ENCODE assay signal across 33 cellular contexts in the genomic region with DNA sequence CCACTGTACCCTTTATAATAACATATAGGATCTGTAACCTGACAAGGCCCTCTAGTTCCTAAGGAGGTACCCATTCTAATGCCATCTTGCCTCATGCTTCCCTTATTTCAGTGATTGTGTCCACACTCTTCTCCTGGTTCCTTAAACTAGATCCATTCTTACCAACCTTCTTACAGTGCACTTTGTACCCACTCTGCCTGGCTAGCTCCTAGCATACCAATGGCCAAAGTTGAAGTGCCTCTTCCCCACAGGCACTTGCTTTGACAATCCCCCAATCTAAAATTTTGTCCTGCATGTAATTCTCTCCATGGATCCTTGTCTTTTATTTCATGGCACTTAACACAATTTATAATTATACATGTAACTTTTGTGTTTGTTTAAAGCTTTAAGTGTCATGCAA.
"Had no signal": no experiment of that assay in that cellular context is flagged by ENCODE, and none has a peak within 500 bp of the region (broad histone marks: within the 10 kb centered on the region; RNA-seq: fewer than 3 reads in every experiment).

No MANE protein-coding gene starts in this region.

- H3K27ac ChIP-seq: ascending aorta, breast epithelium, cardiac muscle cell, colonic mucosa, epithelial cell of prostate, esophagus squamous epithelium, gastroesophageal sphincter, heart right ventricle had no signal

- H3K9me3 ChIP-seq: colonic mucosa had no signal

- H3K4me1 Mint-ChIP-seq: activated CD4-positive, alpha-beta T cell treated with anti-CD3 and anti-CD28 coated beads for 36 hours; activated CD4-positive, alpha-beta T cell treated with anti-CD3 and anti-CD28 coated beads, Interleukin-2, amount 10 ng/mL, durations not matched to agents 24 days and 14 days; activated CD8-positive, alpha-beta memory T cell treated with anti-CD3 and anti-CD28 coated beads, Interleukin-2, amount 10 ng/mL, durations not matched to agents 7 days and 5 days; activated naive CD4-positive, alpha-beta T cell treated with anti-CD3 and anti-CD28 coated beads, Interleukin-2, amount 50 U/mL, for 24 hours; activated naive CD8-positive, alpha-beta T cell treated with anti-CD3 and anti-CD28 coated beads for 36 hours; activated naive CD8-positive, alpha-beta T cell treated with anti-CD3 and anti-CD28 coated beads, Interleukin-2, amount 50 U/mL, for 24 hours had no signal

- H3K4me3 ChIP-seq: ascending aorta, breast epithelium, cardiac muscle cell, colonic mucosa, esophagus squamous epithelium, gastroesophageal sphincter, heart right ventricle had no signal

- H3K36me3 Mint-ChIP-seq: activated naive CD4-positive, alpha-beta T cell treated with anti-CD3 and anti-CD28 coated beads, Interleukin-2, amount 50 U/mL, for 24 hours; activated naive CD8-positive, alpha-beta T cell treated with anti-CD3 and anti-CD28 coated beads for 36 hours; brain had no signal

- H3K27ac Mint-ChIP-seq: activated CD4-positive, alpha-beta memory T cell treated with anti-CD3 and anti-CD28 coated beads for 36 hours; activated CD4-positive, alpha-beta T cell treated with anti-CD3 and anti-CD28 coated beads for 36 hours; activated CD4-positive, alpha-beta T cell treated with anti-CD3 and anti-CD28 coated beads, Interleukin-2, amount 10 ng/mL, durations not matched to agents 24 days and 14 days; activated CD8-positive, alpha-beta memory T cell treated with anti-CD3 and anti-CD28 coated beads, Interleukin-2, amount 10 ng/mL, durations not matched to agents 7 days and 5 days; activated CD8-positive, alpha-beta T cell treated with anti-CD3 and anti-CD28 coated beads, Interleukin-2, amount 10 ng/mL, durations not matched to agents 7 days and 5 days; activated naive CD4-positive, alpha-beta T cell treated with anti-CD3 and anti-CD28 coated beads for 36 hours; activated naive CD4-positive, alpha-beta T cell treated with anti-CD3 and anti-CD28 coated beads, Interleukin-2, amount 50 U/mL, for 24 hours; activated naive CD8-positive, alpha-beta T cell treated with anti-CD3 and anti-CD28 coated beads for 36 hours; activated naive CD8-positive, alpha-beta T cell treated with anti-CD3 and anti-CD28 coated beads, Interleukin-2, amount 50 U/mL, for 24 hours; activated T-helper 1 cell treated with anti-CD3 and anti-CD28 coated beads, Interleukin-12 subunit alpha, Interleukin-12 subunit beta, Interleukin-2, Interleukin-4 antibody, amounts not matched to agents 30 ng/mL and 10 ng/mL and 1 ng/mL, durations not matched to agents 14 hours and 24 hours and 36 hours; activated T-helper 2 cell treated with anti-CD3 and anti-CD28 coated beads, Interferon-gamma antibody, Interleukin-2, Interleukin-4, amounts not matched to agents 10 μg/mL and 5 μg/mL and 100 μg/mL, durations not matched to agents 14 hours and 24 hours and 36 hours; brain; T-helper 17 cell; T-helper 2 cell treated with Interferon-gamma antibody and Interleukin-4, amounts not matched to agents 5 μg/mL and 100 μg/mL, for 36 hours had no signal

- H3K4me1 ChIP-seq: breast epithelium, colonic mucosa had no signal

- H3K9me3 Mint-ChIP-seq: activated naive CD4-positive, alpha-beta T cell treated with anti-CD3 and anti-CD28 coated beads, Interleukin-2, amount 50 U/mL, for 24 hours had no signal

- H3K27me3 Mint-ChIP-seq: T-helper 17 cell had no signal

- DNase-seq: activated CD4-positive, alpha-beta memory T cell treated with anti-CD3 and anti-CD28 coated beads for 36 hours; activated CD4-positive, alpha-beta T cell treated with anti-CD3 and anti-CD28 coated beads for 36 hours; activated CD4-positive, alpha-beta T cell treated with anti-CD3 and anti-CD28 coated beads, Interleukin-2, amount 10 ng/mL, durations not matched to agents 24 days and 14 days; activated CD4-positive, CD25-positive, alpha-beta regulatory T cell; activated CD4-positive, CD25-positive, alpha-beta regulatory T cell treated with anti-CD3 and anti-CD28 coated beads, Interleukin-2, amount 50 U/mL, for 72 hours; activated CD8-positive, alpha-beta memory T cell treated with anti-CD3 and anti-CD28 coated beads, Interleukin-2, amount 10 ng/mL, durations not matched to agents 7 days and 5 days; activated CD8-positive, alpha-beta memory T cell treated with anti-CD3 and anti-CD28 coated beads, Interleukin-2, amount 50 U/mL, for 4 hours; activated CD8-positive, alpha-beta T cell treated with anti-CD3 and anti-CD28 coated beads, Interleukin-2, amount 10 ng/mL, durations not matched to agents 7 days and 5 days; activated effector memory CD4-positive, alpha-beta T cell treated with anti-CD3 and anti-CD28 coated beads, Interleukin-2, amount 50 U/mL, for 16 hours; activated naive CD4-positive, alpha-beta T cell treated with anti-CD3 and anti-CD28 coated beads for 36 hours; activated naive CD8-positive, alpha-beta T cell treated with anti-CD3 and anti-CD28 coated beads for 36 hours; activated naive CD8-positive, alpha-beta T cell treated with anti-CD3 and anti-CD28 coated beads, Interleukin-2, amount 50 U/mL, for 24 hours; activated T-cell treated with anti-CD3 and anti-CD28 coated beads, Interleukin-2, amount 50 U/mL, for 1 hour; activated T-cell treated with anti-CD3 and anti-CD28 coated beads, Interleukin-2, amount 50 U/mL, for 48 hours; central memory CD4-positive, alpha-beta T cell; cerebellar nuclear complex; colonic mucosa; effector CD8-positive, alpha-beta T cell; esophagus squamous epithelium; foreskin melanocyte; heart right ventricle; T-helper 17 cell; T1000 had no signal

- ATAC-seq: activated CD4-positive, alpha-beta T cell treated with anti-CD3 and anti-CD28 coated beads for 36 hours; activated CD8-positive, alpha-beta memory T cell treated with anti-CD3 and anti-CD28 coated beads, Interleukin-2, amount 10 ng/mL, durations not matched to agents 7 days and 5 days; activated CD8-positive, alpha-beta T cell treated with anti-CD3 and anti-CD28 coated beads, Interleukin-2, amount 10 ng/mL, durations not matched to agents 7 days and 5 days; activated naive CD8-positive, alpha-beta T cell treated with anti-CD3 and anti-CD28 coated beads, Interleukin-2, amount 50 U/mL, for 24 hours; gastroesophageal sphincter; heart right ventricle; T-helper 17 cell had no signal

- H3K4me3 Mint-ChIP-seq: activated CD4-positive, alpha-beta memory T cell treated with anti-CD3 and anti-CD28 coated beads for 36 hours; activated CD4-positive, alpha-beta T cell treated with anti-CD3 and anti-CD28 coated beads for 36 hours; activated CD4-positive, alpha-beta T cell treated with anti-CD3 and anti-CD28 coated beads, Interleukin-2, amount 10 ng/mL, durations not matched to agents 24 days and 14 days; activated CD8-positive, alpha-beta memory T cell treated with anti-CD3 and anti-CD28 coated beads, Interleukin-2, amount 10 ng/mL, durations not matched to agents 7 days and 5 days; activated CD8-positive, alpha-beta T cell treated with anti-CD3 and anti-CD28 coated beads, Interleukin-2, amount 10 ng/mL, durations not matched to agents 7 days and 5 days; activated naive CD4-positive, alpha-beta T cell treated with anti-CD3 and anti-CD28 coated beads for 36 hours; activated naive CD4-positive, alpha-beta T cell treated with anti-CD3 and anti-CD28 coated beads, Interleukin-2, amount 50 U/mL, for 24 hours; activated naive CD8-positive, alpha-beta T cell treated with anti-CD3 and anti-CD28 coated beads for 36 hours; activated naive CD8-positive, alpha-beta T cell treated with anti-CD3 and anti-CD28 coated beads, Interleukin-2, amount 50 U/mL, for 24 hours; activated T-helper 1 cell treated with anti-CD3 and anti-CD28 coated beads, Interleukin-12 subunit alpha, Interleukin-12 subunit beta, Interleukin-2, Interleukin-4 antibody, amounts not matched to agents 30 ng/mL and 10 ng/mL and 1 ng/mL, durations not matched to agents 14 hours and 24 hours and 36 hours; brain; T-helper 17 cell; T-helper 2 cell treated with Interferon-gamma antibody and Interleukin-4, amounts not matched to agents 5 μg/mL and 100 μg/mL, for 36 hours had no signal

- H3K27me3 ChIP-seq: ascending aorta, breast epithelium, cardiac muscle cell, colonic mucosa, esophagus squamous epithelium, gastroesophageal sphincter, heart right ventricle had no signal

- H3K36me3 ChIP-seq: ascending aorta, breast epithelium, cardiac muscle cell, colonic mucosa, esophagus squamous epithelium, gastroesophageal sphincter, heart right ventricle had no signal
